1 cellular context compared by ENCODE assay signal in the genomic region with DNA sequence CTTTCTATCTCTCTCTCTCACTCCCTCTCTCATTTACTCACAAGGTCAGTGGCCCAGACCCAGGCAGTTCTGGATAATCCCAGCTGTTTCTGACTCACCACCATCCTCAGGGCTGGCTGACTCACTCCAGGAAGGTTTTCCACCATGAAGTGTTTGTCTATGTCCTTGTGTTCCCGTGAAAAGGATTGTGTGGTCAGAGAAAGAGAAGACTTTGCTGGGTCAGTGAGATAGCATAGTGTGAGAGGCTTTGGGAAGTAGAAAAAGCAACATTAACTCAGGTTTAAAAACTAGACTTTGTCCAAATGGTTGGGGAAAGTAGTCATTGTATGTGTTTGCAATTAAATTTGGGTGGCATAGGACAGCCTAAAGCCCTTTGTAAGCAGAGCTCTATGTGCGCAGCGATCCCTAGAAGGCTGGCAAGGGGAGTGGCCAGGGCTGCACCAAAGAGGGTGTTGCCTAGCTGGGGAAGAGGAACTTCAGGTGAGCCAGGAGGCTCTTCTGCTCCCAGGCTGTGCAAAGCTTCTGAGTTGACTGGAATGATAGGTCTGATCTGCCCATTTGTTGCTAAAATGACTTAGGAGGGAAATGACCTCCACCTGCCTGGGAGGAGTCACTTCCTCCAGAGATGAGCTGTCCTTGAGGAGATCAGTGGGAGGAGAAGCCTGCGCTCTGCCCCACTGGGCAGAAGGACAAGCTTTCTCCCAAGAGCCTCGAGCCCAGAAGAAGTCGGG.
TF ChIP-seq lines count a peak whose summit lies in the region.

No MANE protein-coding gene starts in this region.

TF ChIP-seq in HEK293, 187 proteins besides CTCF, POLR2A, EP300 and RAD21 (continued from another document and continues in another):
- TF ChIP-seq, protein P1, sequence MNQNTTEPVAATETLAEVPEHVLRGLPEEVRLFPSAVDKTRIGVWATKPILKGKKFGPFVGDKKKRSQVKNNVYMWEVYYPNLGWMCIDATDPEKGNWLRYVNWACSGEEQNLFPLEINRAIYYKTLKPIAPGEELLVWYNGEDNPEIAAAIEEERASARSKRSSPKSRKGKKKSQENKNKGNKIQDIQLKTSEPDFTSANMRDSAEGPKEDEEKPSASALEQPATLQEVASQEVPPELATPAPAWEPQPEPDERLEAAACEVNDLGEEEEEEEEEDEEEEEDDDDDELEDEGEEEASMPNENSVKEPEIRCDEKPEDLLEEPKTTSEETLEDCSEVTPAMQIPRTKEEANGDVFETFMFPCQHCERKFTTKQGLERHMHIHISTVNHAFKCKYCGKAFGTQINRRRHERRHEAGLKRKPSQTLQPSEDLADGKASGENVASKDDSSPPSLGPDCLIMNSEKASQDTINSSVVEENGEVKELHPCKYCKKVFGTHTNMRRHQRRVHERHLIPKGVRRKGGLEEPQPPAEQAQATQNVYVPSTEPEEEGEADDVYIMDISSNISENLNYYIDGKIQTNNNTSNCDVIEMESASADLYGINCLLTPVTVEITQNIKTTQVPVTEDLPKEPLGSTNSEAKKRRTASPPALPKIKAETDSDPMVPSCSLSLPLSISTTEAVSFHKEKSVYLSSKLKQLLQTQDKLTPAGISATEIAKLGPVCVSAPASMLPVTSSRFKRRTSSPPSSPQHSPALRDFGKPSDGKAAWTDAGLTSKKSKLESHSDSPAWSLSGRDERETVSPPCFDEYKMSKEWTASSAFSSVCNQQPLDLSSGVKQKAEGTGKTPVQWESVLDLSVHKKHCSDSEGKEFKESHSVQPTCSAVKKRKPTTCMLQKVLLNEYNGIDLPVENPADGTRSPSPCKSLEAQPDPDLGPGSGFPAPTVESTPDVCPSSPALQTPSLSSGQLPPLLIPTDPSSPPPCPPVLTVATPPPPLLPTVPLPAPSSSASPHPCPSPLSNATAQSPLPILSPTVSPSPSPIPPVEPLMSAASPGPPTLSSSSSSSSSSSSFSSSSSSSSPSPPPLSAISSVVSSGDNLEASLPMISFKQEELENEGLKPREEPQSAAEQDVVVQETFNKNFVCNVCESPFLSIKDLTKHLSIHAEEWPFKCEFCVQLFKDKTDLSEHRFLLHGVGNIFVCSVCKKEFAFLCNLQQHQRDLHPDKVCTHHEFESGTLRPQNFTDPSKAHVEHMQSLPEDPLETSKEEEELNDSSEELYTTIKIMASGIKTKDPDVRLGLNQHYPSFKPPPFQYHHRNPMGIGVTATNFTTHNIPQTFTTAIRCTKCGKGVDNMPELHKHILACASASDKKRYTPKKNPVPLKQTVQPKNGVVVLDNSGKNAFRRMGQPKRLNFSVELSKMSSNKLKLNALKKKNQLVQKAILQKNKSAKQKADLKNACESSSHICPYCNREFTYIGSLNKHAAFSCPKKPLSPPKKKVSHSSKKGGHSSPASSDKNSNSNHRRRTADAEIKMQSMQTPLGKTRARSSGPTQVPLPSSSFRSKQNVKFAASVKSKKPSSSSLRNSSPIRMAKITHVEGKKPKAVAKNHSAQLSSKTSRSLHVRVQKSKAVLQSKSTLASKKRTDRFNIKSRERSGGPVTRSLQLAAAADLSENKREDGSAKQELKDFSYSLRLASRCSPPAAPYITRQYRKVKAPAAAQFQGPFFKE (tag by site-specific recombination; IDR thresholded peaks at IDR 0.05; ENCODE audit: borderline replicate concordance), result no peak
- TF ChIP-seq, protein P2, sequence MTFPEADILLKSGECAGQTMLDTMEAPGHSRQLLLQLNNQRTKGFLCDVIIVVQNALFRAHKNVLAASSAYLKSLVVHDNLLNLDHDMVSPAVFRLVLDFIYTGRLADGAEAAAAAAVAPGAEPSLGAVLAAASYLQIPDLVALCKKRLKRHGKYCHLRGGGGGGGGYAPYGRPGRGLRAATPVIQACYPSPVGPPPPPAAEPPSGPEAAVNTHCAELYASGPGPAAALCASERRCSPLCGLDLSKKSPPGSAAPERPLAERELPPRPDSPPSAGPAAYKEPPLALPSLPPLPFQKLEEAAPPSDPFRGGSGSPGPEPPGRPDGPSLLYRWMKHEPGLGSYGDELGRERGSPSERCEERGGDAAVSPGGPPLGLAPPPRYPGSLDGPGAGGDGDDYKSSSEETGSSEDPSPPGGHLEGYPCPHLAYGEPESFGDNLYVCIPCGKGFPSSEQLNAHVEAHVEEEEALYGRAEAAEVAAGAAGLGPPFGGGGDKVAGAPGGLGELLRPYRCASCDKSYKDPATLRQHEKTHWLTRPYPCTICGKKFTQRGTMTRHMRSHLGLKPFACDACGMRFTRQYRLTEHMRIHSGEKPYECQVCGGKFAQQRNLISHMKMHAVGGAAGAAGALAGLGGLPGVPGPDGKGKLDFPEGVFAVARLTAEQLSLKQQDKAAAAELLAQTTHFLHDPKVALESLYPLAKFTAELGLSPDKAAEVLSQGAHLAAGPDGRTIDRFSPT (tag by site-specific recombination; IDR thresholded peaks at IDR 0.05), result peak; percentile 81
- TF ChIP-seq, protein P3, sequence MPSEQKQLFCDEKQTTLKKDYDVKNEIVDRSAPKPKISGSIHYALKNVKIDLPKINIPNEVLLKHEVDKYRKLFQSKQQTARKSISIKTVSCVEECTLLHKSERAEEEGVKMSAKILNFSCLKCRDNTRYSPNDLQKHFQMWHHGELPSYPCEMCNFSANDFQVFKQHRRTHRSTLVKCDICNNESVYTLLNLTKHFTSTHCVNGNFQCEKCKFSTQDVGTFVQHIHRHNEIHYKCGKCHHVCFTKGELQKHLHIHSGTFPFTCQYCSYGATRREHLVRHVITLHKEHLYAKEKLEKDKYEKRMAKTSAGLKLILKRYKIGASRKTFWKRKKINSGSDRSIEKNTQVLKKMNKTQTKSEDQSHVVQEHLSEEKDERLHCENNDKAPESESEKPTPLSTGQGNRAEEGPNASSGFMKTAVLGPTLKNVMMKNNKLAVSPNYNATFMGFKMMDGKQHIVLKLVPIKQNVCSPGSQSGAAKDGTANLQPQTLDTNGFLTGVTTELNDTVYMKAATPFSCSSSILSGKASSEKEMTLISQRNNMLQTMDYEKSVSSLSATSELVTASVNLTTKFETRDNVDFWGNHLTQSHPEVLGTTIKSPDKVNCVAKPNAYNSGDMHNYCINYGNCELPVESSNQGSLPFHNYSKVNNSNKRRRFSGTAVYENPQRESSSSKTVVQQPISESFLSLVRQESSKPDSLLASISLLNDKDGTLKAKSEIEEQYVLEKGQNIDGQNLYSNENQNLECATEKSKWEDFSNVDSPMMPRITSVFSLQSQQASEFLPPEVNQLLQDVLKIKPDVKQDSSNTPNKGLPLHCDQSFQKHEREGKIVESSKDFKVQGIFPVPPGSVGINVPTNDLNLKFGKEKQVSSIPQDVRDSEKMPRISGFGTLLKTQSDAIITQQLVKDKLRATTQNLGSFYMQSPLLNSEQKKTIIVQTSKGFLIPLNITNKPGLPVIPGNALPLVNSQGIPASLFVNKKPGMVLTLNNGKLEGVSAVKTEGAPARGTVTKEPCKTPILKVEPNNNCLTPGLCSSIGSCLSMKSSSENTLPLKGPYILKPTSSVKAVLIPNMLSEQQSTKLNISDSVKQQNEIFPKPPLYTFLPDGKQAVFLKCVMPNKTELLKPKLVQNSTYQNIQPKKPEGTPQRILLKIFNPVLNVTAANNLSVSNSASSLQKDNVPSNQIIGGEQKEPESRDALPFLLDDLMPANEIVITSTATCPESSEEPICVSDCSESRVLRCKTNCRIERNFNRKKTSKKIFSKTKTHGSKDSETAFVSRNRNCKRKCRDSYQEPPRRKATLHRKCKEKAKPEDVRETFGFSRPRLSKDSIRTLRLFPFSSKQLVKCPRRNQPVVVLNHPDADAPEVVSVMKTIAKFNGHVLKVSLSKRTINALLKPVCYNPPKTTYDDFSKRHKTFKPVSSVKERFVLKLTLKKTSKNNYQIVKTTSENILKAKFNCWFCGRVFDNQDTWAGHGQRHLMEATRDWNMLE (tag by site-specific recombination; conservative IDR thresholded peaks at IDR 0.05; ENCODE audit: low read depth), result 0 out of 2 replicates have a peak, but pooled peaks have one; percentile 13
- TF ChIP-seq ZNF138 (tag by site-specific recombination; IDR thresholded peaks at IDR 0.05; ENCODE audit: borderline replicate concordance) (no peak), ZNF19 (tag by site-specific recombination; IDR thresholded peaks at IDR 0.05; ENCODE audit: low read depth) (no peak), SP7 (tag by site-specific recombination; IDR thresholded peaks at IDR 0.05) (peak; percentile 96), ZNF473 (tag by site-specific recombination; IDR thresholded peaks at IDR 0.05) (no peak), KLF10 (tag by site-specific recombination; IDR thresholded peaks at IDR 0.05) (peak; percentile 75), ZNF549 (tag by site-specific recombination; IDR thresholded peaks at IDR 0.05) (no peak), YY1 (tag by site-specific recombination; IDR thresholded peaks at IDR 0.05) (no peak), ZBTB48 (tag by site-specific recombination; IDR thresholded peaks at IDR 0.05) (peak; percentile 94)
- TF ChIP-seq, protein P4, sequence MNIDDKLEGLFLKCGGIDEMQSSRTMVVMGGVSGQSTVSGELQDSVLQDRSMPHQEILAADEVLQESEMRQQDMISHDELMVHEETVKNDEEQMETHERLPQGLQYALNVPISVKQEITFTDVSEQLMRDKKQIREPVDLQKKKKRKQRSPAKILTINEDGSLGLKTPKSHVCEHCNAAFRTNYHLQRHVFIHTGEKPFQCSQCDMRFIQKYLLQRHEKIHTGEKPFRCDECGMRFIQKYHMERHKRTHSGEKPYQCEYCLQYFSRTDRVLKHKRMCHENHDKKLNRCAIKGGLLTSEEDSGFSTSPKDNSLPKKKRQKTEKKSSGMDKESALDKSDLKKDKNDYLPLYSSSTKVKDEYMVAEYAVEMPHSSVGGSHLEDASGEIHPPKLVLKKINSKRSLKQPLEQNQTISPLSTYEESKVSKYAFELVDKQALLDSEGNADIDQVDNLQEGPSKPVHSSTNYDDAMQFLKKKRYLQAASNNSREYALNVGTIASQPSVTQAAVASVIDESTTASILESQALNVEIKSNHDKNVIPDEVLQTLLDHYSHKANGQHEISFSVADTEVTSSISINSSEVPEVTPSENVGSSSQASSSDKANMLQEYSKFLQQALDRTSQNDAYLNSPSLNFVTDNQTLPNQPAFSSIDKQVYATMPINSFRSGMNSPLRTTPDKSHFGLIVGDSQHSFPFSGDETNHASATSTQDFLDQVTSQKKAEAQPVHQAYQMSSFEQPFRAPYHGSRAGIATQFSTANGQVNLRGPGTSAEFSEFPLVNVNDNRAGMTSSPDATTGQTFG (tag by site-specific recombination; IDR thresholded peaks at IDR 0.05; ENCODE audit: borderline replicate concordance), result no peak
- TF ChIP-seq, protein P5, sequence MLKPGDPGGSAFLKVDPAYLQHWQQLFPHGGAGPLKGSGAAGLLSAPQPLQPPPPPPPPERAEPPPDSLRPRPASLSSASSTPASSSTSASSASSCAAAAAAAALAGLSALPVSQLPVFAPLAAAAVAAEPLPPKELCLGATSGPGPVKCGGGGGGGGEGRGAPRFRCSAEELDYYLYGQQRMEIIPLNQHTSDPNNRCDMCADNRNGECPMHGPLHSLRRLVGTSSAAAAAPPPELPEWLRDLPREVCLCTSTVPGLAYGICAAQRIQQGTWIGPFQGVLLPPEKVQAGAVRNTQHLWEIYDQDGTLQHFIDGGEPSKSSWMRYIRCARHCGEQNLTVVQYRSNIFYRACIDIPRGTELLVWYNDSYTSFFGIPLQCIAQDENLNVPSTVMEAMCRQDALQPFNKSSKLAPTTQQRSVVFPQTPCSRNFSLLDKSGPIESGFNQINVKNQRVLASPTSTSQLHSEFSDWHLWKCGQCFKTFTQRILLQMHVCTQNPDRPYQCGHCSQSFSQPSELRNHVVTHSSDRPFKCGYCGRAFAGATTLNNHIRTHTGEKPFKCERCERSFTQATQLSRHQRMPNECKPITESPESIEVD (tag by site-specific recombination; IDR thresholded peaks at IDR 0.05), result peak; percentile 95
- TF ChIP-seq, protein P6, sequence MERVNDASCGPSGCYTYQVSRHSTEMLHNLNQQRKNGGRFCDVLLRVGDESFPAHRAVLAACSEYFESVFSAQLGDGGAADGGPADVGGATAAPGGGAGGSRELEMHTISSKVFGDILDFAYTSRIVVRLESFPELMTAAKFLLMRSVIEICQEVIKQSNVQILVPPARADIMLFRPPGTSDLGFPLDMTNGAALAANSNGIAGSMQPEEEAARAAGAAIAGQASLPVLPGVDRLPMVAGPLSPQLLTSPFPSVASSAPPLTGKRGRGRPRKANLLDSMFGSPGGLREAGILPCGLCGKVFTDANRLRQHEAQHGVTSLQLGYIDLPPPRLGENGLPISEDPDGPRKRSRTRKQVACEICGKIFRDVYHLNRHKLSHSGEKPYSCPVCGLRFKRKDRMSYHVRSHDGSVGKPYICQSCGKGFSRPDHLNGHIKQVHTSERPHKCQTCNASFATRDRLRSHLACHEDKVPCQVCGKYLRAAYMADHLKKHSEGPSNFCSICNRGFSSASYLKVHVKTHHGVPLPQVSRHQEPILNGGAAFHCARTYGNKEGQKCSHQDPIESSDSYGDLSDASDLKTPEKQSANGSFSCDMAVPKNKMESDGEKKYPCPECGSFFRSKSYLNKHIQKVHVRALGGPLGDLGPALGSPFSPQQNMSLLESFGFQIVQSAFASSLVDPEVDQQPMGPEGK (tag by site-specific recombination; IDR thresholded peaks at IDR 0.05), result peak; percentile 46
- TF ChIP-seq, protein P7, sequence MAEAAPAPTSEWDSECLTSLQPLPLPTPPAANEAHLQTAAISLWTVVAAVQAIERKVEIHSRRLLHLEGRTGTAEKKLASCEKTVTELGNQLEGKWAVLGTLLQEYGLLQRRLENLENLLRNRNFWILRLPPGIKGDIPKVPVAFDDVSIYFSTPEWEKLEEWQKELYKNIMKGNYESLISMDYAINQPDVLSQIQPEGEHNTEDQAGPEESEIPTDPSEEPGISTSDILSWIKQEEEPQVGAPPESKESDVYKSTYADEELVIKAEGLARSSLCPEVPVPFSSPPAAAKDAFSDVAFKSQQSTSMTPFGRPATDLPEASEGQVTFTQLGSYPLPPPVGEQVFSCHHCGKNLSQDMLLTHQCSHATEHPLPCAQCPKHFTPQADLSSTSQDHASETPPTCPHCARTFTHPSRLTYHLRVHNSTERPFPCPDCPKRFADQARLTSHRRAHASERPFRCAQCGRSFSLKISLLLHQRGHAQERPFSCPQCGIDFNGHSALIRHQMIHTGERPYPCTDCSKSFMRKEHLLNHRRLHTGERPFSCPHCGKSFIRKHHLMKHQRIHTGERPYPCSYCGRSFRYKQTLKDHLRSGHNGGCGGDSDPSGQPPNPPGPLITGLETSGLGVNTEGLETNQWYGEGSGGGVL (tag by site-specific recombination; IDR thresholded peaks at IDR 0.05), result peak; percentile 70
- TF ChIP-seq, protein P8, sequence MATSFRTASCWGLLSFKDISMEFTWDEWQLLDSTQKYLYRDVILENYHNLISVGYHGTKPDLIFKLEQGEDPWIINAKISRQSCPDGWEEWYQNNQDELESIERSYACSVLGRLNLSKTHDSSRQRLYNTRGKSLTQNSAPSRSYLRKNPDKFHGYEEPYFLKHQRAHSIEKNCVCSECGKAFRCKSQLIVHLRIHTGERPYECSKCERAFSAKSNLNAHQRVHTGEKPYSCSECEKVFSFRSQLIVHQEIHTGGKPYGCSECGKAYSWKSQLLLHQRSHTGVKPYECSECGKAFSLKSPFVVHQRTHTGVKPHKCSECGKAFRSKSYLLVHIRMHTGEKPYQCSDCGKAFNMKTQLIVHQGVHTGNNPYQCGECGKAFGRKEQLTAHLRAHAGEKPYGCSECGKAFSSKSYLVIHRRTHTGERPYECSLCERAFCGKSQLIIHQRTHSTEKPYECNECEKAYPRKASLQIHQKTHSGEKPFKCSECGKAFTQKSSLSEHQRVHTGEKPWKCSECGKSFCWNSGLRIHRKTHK (tag by site-specific recombination; IDR thresholded peaks at IDR 0.05), result no peak
- TF ChIP-seq, protein P9, sequence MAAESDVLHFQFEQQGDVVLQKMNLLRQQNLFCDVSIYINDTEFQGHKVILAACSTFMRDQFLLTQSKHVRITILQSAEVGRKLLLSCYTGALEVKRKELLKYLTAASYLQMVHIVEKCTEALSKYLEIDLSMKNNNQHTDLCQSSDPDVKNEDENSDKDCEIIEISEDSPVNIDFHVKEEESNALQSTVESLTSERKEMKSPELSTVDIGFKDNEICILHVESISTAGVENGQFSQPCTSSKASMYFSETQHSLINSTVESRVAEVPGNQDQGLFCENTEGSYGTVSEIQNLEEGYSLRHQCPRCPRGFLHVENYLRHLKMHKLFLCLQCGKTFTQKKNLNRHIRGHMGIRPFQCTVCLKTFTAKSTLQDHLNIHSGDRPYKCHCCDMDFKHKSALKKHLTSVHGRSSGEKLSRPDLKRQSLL (tag by site-specific recombination; IDR thresholded peaks at IDR 0.05), result no peak
